In the genomic region with DNA sequence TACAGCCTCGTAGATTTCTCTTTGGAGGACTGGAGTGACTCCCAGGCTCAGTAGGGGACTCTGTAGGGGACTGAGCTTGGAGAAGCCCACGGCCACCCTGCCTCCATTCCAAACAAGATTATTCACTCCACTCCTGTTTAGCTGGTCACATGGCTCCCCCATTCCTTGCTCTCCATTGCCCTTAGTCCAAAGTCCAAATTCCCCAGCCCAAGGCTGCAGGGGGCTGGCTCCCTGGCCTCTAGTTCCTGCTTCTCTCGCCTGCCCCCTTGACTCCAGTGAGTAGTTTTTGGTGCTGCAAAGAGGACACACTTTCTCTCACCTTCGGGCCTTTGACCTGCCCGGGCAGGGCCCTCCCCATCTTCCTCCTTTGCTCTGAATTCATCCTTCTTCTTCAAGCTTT, we compare ENCODE assay signal across 19 cellular contexts.
DNase-seq lines count a peak whose midpoint lies in the region; TF ChIP-seq lines count a peak whose summit lies in the region.
"Had no signal": no experiment of that assay in that cellular context is flagged by ENCODE, and none has a peak within 500 bp of the region (broad histone marks: within the 10 kb centered on the region; RNA-seq: fewer than 3 reads in every experiment).

No MANE protein-coding gene starts in this region.

- H3K9me3 ChIP-seq in mammary epithelial cell (replicated peaks; ENCODE audit: insufficient read depth, low read length) (peaks cover 7% of the 10 kb centered on the region), hepatocyte (ENCODE audit: low read depth) (no peaks in the 10 kb centered on the region)

- H3K4me3 Mint-ChIP-seq in MCF 10A (ENCODE audit: unreplicated experiment) (no peak overlapping the region), glutamatergic neuron (ENCODE audit: unreplicated experiment) (no peak overlapping the region)
- H3K4me3 Mint-ChIP-seq: B cell; CD4-positive, alpha-beta T cell; HFFc6 had no signal

- no peak overlapping the region for H3K9ac ChIP-seq in mammary epithelial cell (ENCODE audit: insufficient read depth, low read length)

- no peak for DNase-seq in MCF 10A (ENCODE audit: unreplicated experiment)
- DNase-seq in mammary epithelial cell, result no peak
- DNase-seq in HuH-7 (ENCODE audit: low spot score), result peak; percentile 26
- DNase-seq in hepatocyte (ENCODE audit: low spot score), result peak; percentile 45
- peak; percentile 22 for DNase-seq in renal cortical epithelial cell (ENCODE audit: low read depth)
- no peak for DNase-seq in superior temporal gyrus (ENCODE audit: extremely low spot score)
- DNase-seq in glutamatergic neuron, result no peak
- DNase-seq in kidney glomerular epithelial cell (lab: John Stamatoyannopoulos, UW), result no peak
- DNase-seq: 8988T; ACHN; C1 segment of cervical spinal cord; CD4-positive, alpha-beta T cell; DMS153; GF-D8; HCEC 1CT; HFFc6; IMR-90 had no signal

- TF ChIP-seq CTCF in MCF 10A (IDR thresholded peaks at IDR 0.05; ENCODE audit: unreplicated experiment) (no peak), mammary epithelial cell (conservative IDR thresholded peaks at IDR 0.05 in 1 of 2, IDR thresholded peaks at IDR 0.05 in 1 of 2; ENCODE audit: extremely low read depth in 1 of 2, insufficient read depth in 1 of 2, low read depth in 1 of 2, low read length in 2 of 2) (no peak), hepatocyte (IDR thresholded peaks at IDR 0.05; ENCODE audit: poor library complexity) (no peak), glutamatergic neuron (IDR thresholded peaks at IDR 0.05; ENCODE audit: partially characterized antibody, unreplicated experiment) (no peak)

- H3K36me3 ChIP-seq in mammary epithelial cell (ENCODE audit: insufficient read depth, low read length), result no peaks in the 10 kb centered on the region
- H3K36me3 ChIP-seq in hepatocyte (replicated peaks; ENCODE audit: insufficient read depth, low read depth), result no peaks in the 10 kb centered on the region

- no peaks in the 10 kb centered on the region for H3K9me3 Mint-ChIP-seq in MCF 10A (ENCODE audit: unreplicated experiment)
- H3K9me3 Mint-ChIP-seq in glutamatergic neuron (ENCODE audit: unreplicated experiment), result no peaks in the 10 kb centered on the region
- H3K9me3 Mint-ChIP-seq: CD4-positive, alpha-beta T cell; HFFc6 had no signal

- peak overlapping the region; percentile 41 for H3K27ac Mint-ChIP-seq in MCF 10A (ENCODE audit: low read depth, unreplicated experiment)
- H3K27ac Mint-ChIP-seq in glutamatergic neuron (ENCODE audit: unreplicated experiment), result no peak overlapping the region
- H3K27ac Mint-ChIP-seq: B cell; CD4-positive, alpha-beta T cell; HFFc6 had no signal

- peaks cover 89% of the 10 kb centered on the region for H3K27me3 Mint-ChIP-seq in MCF 10A (ENCODE audit: insufficient read depth, unreplicated experiment)
- peaks cover 2% of the 10 kb centered on the region for H3K27me3 Mint-ChIP-seq in glutamatergic neuron (ENCODE audit: unreplicated experiment)
- H3K27me3 Mint-ChIP-seq: CD4-positive, alpha-beta T cell had no signal

- intact Hi-C loops in MCF 10A (cut with micrococcal nuclease) (no loop called here), mammary epithelial cell (cut with micrococcal nuclease) (no loop called here)

- no peak overlapping the region for H3K27ac ChIP-seq in mammary epithelial cell (ENCODE audit: insufficient read depth, low read depth, low read length)
- H3K27ac ChIP-seq in hepatocyte, result peak overlapping the region; percentile 48
- H3K27ac ChIP-seq: HL-60 had no signal

- H2AFZ ChIP-seq in mammary epithelial cell (ENCODE audit: low read depth, low read length) (no peak overlapping the region), hepatocyte (no peak overlapping the region)

- H3K79me2 ChIP-seq in mammary epithelial cell (ENCODE audit: insufficient read depth, low read length) (no peaks in the 10 kb centered on the region), hepatocyte (peaks cover 2% of the 10 kb centered on the region)

- POLR2A ChIA-PET in MCF 10A (lab: Yijun Ruan, JAX), result no interaction called here

- H3K4me1 Mint-ChIP-seq in MCF 10A (ENCODE audit: insufficient read depth, unreplicated experiment) (no peaks in the 10 kb centered on the region), glutamatergic neuron (ENCODE audit: low read depth, unreplicated experiment) (peaks cover 5% of the 10 kb centered on the region)
- H3K4me1 Mint-ChIP-seq: B cell had no signal

- 35% methylated on average over 4 of the region's 5 CpGs for WGBS in mammary epithelial cell (ENCODE audit: low coverage, missing lambda C conversion rate)
- 66% methylated on average over 5 of the region's 5 CpGs for WGBS in hepatocyte (ENCODE audit: low lambda C conversion rate, missing lambda C conversion rate)

- H3K9me2 ChIP-seq in hepatocyte (replicated peaks; ENCODE audit: insufficient read depth), result no peaks in the 10 kb centered on the region

- H3K27me3 ChIP-seq in mammary epithelial cell (ENCODE audit: insufficient read depth, low read length), result no peaks in the 10 kb centered on the region
- H3K27me3 ChIP-seq in hepatocyte, result no peaks in the 10 kb centered on the region

- BruUV-seq in MCF 10A (replicated peaks; lab: Mats Ljungman, UMichigan) (no TSS peak), mammary epithelial cell (replicated peaks; lab: Mats Ljungman, UMichigan) (no TSS peak)

- dilution Hi-C loops in mammary epithelial cell (cut with HindIII; ENCODE audit: low sequenced_read_pairs), result no loop called here

- H3K4me2 ChIP-seq in mammary epithelial cell (ENCODE audit: insufficient read depth, low read depth, low read length), result no peak overlapping the region
- no peak overlapping the region for H3K4me2 ChIP-seq in hepatocyte

- H4K20me1 ChIP-seq in mammary epithelial cell (ENCODE audit: insufficient read depth, low read length), result no peaks in the 10 kb centered on the region
- H4K20me1 ChIP-seq in hepatocyte (ENCODE audit: insufficient read depth, poor library complexity, severe bottlenecking), result no peaks in the 10 kb centered on the region

- no peak overlapping the region for H3K4me3 ChIP-seq in mammary epithelial cell (replicated peaks in 1 of 3; ENCODE audit: insufficient read depth in 1 of 3, low read depth in 2 of 3, low read length in 3 of 3)
- H3K4me3 ChIP-seq in hepatocyte, result no peak overlapping the region

- CTCF ChIA-PET in MCF 10A (lab: Yijun Ruan, JAX) (interaction anchor here (0.6 to 1.3 kb wide), 2 partner anchors 9 to 416 kb away, joined by 3 to 4 read pairs; no protein-coding TSS in a partner anchor), mammary epithelial cell (lab: Charles Lee; ENCODE audit: low non-redundant PET) (no interaction called here)

- in situ Hi-C loops in mammary epithelial cell (cut with MboI; ENCODE audit: low sequenced_read_pairs in 2 of 2), result no loop called here

- H3K36me3 Mint-ChIP-seq in MCF 10A (ENCODE audit: insufficient read depth, unreplicated experiment) (no peaks in the 10 kb centered on the region), glutamatergic neuron (ENCODE audit: unreplicated experiment) (no peaks in the 10 kb centered on the region)

- H3K4me1 ChIP-seq in mammary epithelial cell (ENCODE audit: insufficient read depth, low read length) (no peaks in the 10 kb centered on the region), hepatocyte (ENCODE audit: insufficient read depth) (peaks cover 6% of the 10 kb centered on the region)

Comparison
In these comparisons a context has a peak if more than half of its experiments do, and no peak if none do; other contexts are left out.
1. DNase-seq: peak in HuH-7 (single experiment), hepatocyte (single experiment) and renal cortical epithelial cell (single experiment); none in MCF 10A (single experiment), mammary epithelial cell (single experiment), superior temporal gyrus (single experiment), glutamatergic neuron (single experiment) and kidney glomerular epithelial cell (single experiment).